In the genomic region with DNA sequence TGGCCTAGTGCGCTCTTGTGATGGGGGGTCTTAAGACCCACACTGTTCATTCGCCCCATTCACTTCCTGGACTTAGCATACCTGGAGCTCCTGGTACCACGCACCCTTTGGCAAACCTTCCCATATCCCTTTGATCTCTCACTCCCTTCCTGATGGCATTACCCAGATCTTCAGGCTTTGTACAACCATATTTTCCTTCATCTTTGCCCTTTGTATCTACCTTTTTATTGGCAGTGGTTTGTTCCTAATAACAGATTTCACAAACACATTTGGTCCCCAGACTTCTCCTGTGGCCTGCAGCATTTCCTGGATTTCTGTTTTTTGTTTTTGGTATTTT, we compare ENCODE assay signal across 12 cellular contexts. TPM values are rescaled to one million over a fixed set of nuclear protein-coding genes. Genes with fewer than 3 reads are reported as not detected.
A peak's percentile ranks its signal among the peaks of the same experiment; 100 is the strongest.
DNase-seq lines count a peak whose midpoint lies in the region; TF ChIP-seq lines count a peak whose summit lies in the region.
"Had no signal": no experiment of that assay in that cellular context is flagged by ENCODE, and none has a peak within 500 bp of the region (broad histone marks: within the 10 kb centered on the region; RNA-seq: fewer than 3 reads in every experiment).

No MANE protein-coding gene starts in this region.

- no peak for TF ChIP-seq CTCF in liver (IDR thresholded peaks at IDR 0.05; ENCODE audit: low read depth, low read length, missing input control)

- H3K9me3 ChIP-seq in liver (ENCODE audit: control insufficient read depth in 4 of 4, low read length in 3 of 4) (no peaks in the 10 kb centered on the region), thymus (ENCODE audit: control insufficient read depth) (no peaks in the 10 kb centered on the region)

- H3K27me3 ChIP-seq in liver (ENCODE audit: control insufficient read depth in 4 of 4, insufficient read depth in 4 of 4, low read length in 3 of 4) = no peaks in the 10 kb centered on the region
- no peaks in the 10 kb centered on the region for H3K27me3 ChIP-seq in thymus (ENCODE audit: control insufficient read depth, insufficient read depth)

- H3K4me1 Mint-ChIP-seq in activated CD4-positive, alpha-beta T cell treated with anti-CD3 and anti-CD28 coated beads, Interleukin-2, amount 10 ng/mL, durations not matched to agents 7 days and 5 days = peaks cover 48% of the 10 kb centered on the region

- no peak for DNase-seq in activated CD4-positive, alpha-beta T cell treated with anti-CD3 and anti-CD28 coated beads, Interleukin-2, amount 10 ng/mL, durations not matched to agents 7 days and 5 days
- DNase-seq in activated CD4-positive, alpha-beta T cell treated with anti-CD3 and anti-CD28 coated beads, Interleukin-2, amount 50 U/mL, for 1 hour = no peak
- no peak for DNase-seq in stimulated activated naive CD4-positive, alpha-beta T cell (lab: John Stamatoyannopoulos, UW)
- no peak for DNase-seq in NCI-H510A (lab: John Stamatoyannopoulos, UW)
- DNase-seq: effector memory CD4-positive, alpha-beta T cell; GF-D8; NCI-H82; retina had no signal

- H3K27me3 Mint-ChIP-seq in activated CD4-positive, alpha-beta T cell treated with anti-CD3 and anti-CD28 coated beads, Interleukin-2, amount 10 ng/mL, durations not matched to agents 7 days and 5 days = peaks cover 12% of the 10 kb centered on the region

- H3K36me3 ChIP-seq in liver (ENCODE audit: control insufficient read depth in 4 of 4, insufficient read depth in 3 of 4, low read depth in 1 of 4, low read length in 3 of 4) (no peaks in the 10 kb centered on the region), thymus (ENCODE audit: control insufficient read depth, insufficient read depth) (no peaks in the 10 kb centered on the region)

- CTCF ChIA-PET in activated CD4-positive, alpha-beta T cell treated with anti-CD3 and anti-CD28 coated beads, Interleukin-2, amount 10 ng/mL, durations not matched to agents 7 days and 5 days (lab: Charles Lee) = interaction anchor here (0.7 kb wide), 1 partner anchor 22 kb away, joined by 3 read pairs; no protein-coding TSS in a partner anchor

- H3K27ac ChIP-seq in liver (ENCODE audit: low read depth in 1 of 2, low read length in 2 of 2) = peak overlapping the region; percentile 16 to 56
- H3K27ac ChIP-seq in thymus (ENCODE audit: low read depth) = peak overlapping the region; percentile 19

- H3K27ac Mint-ChIP-seq in activated CD4-positive, alpha-beta T cell treated with anti-CD3 and anti-CD28 coated beads, Interleukin-2, amount 10 ng/mL, durations not matched to agents 7 days and 5 days = peak overlapping the region; percentile 47

- peaks cover 7% of the 10 kb centered on the region for H3K9me3 Mint-ChIP-seq in activated CD4-positive, alpha-beta T cell treated with anti-CD3 and anti-CD28 coated beads, Interleukin-2, amount 10 ng/mL, durations not matched to agents 7 days and 5 days

- no peak overlapping the region for H3K4me3 Mint-ChIP-seq in activated CD4-positive, alpha-beta T cell treated with anti-CD3 and anti-CD28 coated beads, Interleukin-2, amount 10 ng/mL, durations not matched to agents 7 days and 5 days

- peaks cover 12% of the 10 kb centered on the region for H3K36me3 Mint-ChIP-seq in activated CD4-positive, alpha-beta T cell treated with anti-CD3 and anti-CD28 coated beads, Interleukin-2, amount 10 ng/mL, durations not matched to agents 7 days and 5 days (ENCODE audit: low read depth)

- TF ChIP-seq RAD21 in liver (IDR thresholded peaks at IDR 0.05) = no peak

- no peak overlapping the region for H3K4me3 ChIP-seq in liver (ENCODE audit: low read depth in 1 of 3, low read length in 3 of 3)
- no peak overlapping the region for H3K4me3 ChIP-seq in thymus (ENCODE audit: low read length)

- H3K4me1 ChIP-seq in liver (ENCODE audit: control insufficient read depth in 4 of 4, insufficient read depth in 4 of 4, low read length in 3 of 4) (peaks cover 0 to 3% (median 1%) of the 10 kb centered on the region in 4 donors), thymus (ENCODE audit: control insufficient read depth, insufficient read depth, low read length) (peaks cover 28% of the 10 kb centered on the region)

- H3K9ac ChIP-seq in liver (ENCODE audit: low read depth in 1 of 2, low read length in 2 of 2) = no peak overlapping the region

- POLR2A ChIA-PET in activated CD4-positive, alpha-beta T cell treated with anti-CD3 and anti-CD28 coated beads, Interleukin-2, amount 10 ng/mL, durations not matched to agents 7 days and 5 days (lab: Charles Lee) = no interaction called here

- WGBS in liver = 86% methylated on average over 3 of the region's 3 CpGs
- WGBS in thymus = 65% methylated on average over 3 of the region's 3 CpGs

TF ChIP-seq in liver, 16 proteins besides CTCF, POLR2A, EP300 and RAD21:
- TF ChIP-seq, protein P1, sequence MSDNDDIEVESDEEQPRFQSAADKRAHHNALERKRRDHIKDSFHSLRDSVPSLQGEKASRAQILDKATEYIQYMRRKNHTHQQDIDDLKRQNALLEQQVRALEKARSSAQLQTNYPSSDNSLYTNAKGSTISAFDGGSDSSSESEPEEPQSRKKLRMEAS (IDR thresholded peaks at IDR 0.05) = no peak
- TF ChIP-seq GABPA (IDR thresholded peaks at IDR 0.05 in 1 of 2, conservative IDR thresholded peaks at IDR 0.05 in 1 of 2) (no peak), EGR1 (IDR thresholded peaks at IDR 0.05; ENCODE audit: low read depth in 2 of 2) (no peak), JUND (IDR thresholded peaks at IDR 0.05) (no peak), HNF4G (IDR thresholded peaks at IDR 0.05) (no peak)
- TF ChIP-seq, protein P2, sequence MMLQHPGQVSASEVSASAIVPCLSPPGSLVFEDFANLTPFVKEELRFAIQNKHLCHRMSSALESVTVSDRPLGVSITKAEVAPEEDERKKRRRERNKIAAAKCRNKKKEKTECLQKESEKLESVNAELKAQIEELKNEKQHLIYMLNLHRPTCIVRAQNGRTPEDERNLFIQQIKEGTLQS (IDR thresholded peaks at IDR 0.05) = no peak
- TF ChIP-seq, protein P3, sequence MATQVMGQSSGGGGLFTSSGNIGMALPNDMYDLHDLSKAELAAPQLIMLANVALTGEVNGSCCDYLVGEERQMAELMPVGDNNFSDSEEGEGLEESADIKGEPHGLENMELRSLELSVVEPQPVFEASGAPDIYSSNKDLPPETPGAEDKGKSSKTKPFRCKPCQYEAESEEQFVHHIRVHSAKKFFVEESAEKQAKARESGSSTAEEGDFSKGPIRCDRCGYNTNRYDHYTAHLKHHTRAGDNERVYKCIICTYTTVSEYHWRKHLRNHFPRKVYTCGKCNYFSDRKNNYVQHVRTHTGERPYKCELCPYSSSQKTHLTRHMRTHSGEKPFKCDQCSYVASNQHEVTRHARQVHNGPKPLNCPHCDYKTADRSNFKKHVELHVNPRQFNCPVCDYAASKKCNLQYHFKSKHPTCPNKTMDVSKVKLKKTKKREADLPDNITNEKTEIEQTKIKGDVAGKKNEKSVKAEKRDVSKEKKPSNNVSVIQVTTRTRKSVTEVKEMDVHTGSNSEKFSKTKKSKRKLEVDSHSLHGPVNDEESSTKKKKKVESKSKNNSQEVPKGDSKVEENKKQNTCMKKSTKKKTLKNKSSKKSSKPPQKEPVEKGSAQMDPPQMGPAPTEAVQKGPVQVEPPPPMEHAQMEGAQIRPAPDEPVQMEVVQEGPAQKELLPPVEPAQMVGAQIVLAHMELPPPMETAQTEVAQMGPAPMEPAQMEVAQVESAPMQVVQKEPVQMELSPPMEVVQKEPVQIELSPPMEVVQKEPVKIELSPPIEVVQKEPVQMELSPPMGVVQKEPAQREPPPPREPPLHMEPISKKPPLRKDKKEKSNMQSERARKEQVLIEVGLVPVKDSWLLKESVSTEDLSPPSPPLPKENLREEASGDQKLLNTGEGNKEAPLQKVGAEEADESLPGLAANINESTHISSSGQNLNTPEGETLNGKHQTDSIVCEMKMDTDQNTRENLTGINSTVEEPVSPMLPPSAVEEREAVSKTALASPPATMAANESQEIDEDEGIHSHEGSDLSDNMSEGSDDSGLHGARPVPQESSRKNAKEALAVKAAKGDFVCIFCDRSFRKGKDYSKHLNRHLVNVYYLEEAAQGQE (IDR thresholded peaks at IDR 0.05) = no peak
TF ChIP-seq in liver: peak in this region for 0.

RNA-seq across cellular contexts. Expression of a gene that starts 16.0 kb away (rescaled TPM):
- 100 to 1,000 TPM; 213 to 271 TPM for total RNA-seq in activated CD4-positive, alpha-beta T cell treated with anti-CD3 and anti-CD28 coated beads, Interleukin-2, amount 10 ng/mL, durations not matched to agents 7 days and 5 days
- 100 to 1,000 TPM in 1 of 2 donors, 10 to 100 TPM in 1; 48.6 to 105 TPM for total RNA-seq in liver
- polyA plus RNA-seq in liver (1,000 to 10,000 TPM; 2,070 to 2,255 TPM), thymus (636 TPM)

RNA-seq across cellular contexts. Expression of a gene that starts 22.8 kb away (rescaled TPM):
- 1,000 to 10,000 TPM; 1,306 to 1,465 TPM for total RNA-seq in activated CD4-positive, alpha-beta T cell treated with anti-CD3 and anti-CD28 coated beads, Interleukin-2, amount 10 ng/mL, durations not matched to agents 7 days and 5 days
- 10 to 100 TPM; 12.6 to 37.4 TPM for total RNA-seq in liver
- polyA plus RNA-seq in liver (100 to 1,000 TPM in 1 of 2 donors, 10 to 100 TPM in 1; 96.0 to 113 TPM), thymus (463 TPM)

RNA-seq across cellular contexts. Expression of a gene that starts 29.0 kb away (rescaled TPM):
- 1,000 to 10,000 TPM; 1,561 to 1,733 TPM for total RNA-seq in activated CD4-positive, alpha-beta T cell treated with anti-CD3 and anti-CD28 coated beads, Interleukin-2, amount 10 ng/mL, durations not matched to agents 7 days and 5 days
- 10 to 100 TPM in 1 of 2 donors, 1 to 10 TPM in 1; 8.5 to 49.0 TPM for total RNA-seq in liver
- polyA plus RNA-seq in liver (1,000 to 10,000 TPM in 1 of 2 donors, 100 to 1,000 TPM in 1; 759 to 1,441 TPM), thymus (467 TPM)

RNA-seq across cellular contexts. Expression of a gene that starts 32.7 kb away (rescaled TPM):
- total RNA-seq in activated CD4-positive, alpha-beta T cell treated with anti-CD3 and anti-CD28 coated beads, Interleukin-2, amount 10 ng/mL, durations not matched to agents 7 days and 5 days = 1 to 10 TPM; 1.5 to 1.6 TPM
- under 1 TPM; 0.42 TPM for total RNA-seq in liver
- polyA plus RNA-seq in liver (under 1 TPM in 1 of 2 donors, not detected in 1; 0.15 TPM), thymus (6.1 TPM)

RNA-seq across cellular contexts. Expression of a gene that starts 37.3 kb away (rescaled TPM):
- not detected for total RNA-seq in activated CD4-positive, alpha-beta T cell treated with anti-CD3 and anti-CD28 coated beads, Interleukin-2, amount 10 ng/mL, durations not matched to agents 7 days and 5 days
- total RNA-seq in liver = not detected
- not detected for polyA plus RNA-seq in liver
- polyA plus RNA-seq in thymus = 0.25 TPM
- total RNA-seq: A172; T-helper 2 cell treated with Interferon-gamma antibody and Interleukin-4, amounts not matched to agents 100 ng/mL and 5 ng/mL, for 36 hours had no signal

Comparison
In these comparisons a context has a peak if more than half of its experiments do, and no peak if none do; other contexts are left out.
1. RNA of a gene that starts 22.8 kb away (total RNA-seq): 1,306 to 1,465 TPM in activated CD4-positive, alpha-beta T cell treated with anti-CD3 and anti-CD28 coated beads, Interleukin-2, amount 10 ng/mL, durations not matched to agents 7 days and 5 days; 12.6 to 37.4 TPM in liver; every median in the first group is over 10 times any median in the second.
2. RNA of a gene that starts 29.0 kb away (total RNA-seq): 1,561 to 1,733 TPM in activated CD4-positive, alpha-beta T cell treated with anti-CD3 and anti-CD28 coated beads, Interleukin-2, amount 10 ng/mL, durations not matched to agents 7 days and 5 days; 8.5 to 49.0 TPM in liver; every median in the first group is over 10 times any median in the second.